Comparison of ENCODE assay signal across 1 cellular context in the genomic region with DNA sequence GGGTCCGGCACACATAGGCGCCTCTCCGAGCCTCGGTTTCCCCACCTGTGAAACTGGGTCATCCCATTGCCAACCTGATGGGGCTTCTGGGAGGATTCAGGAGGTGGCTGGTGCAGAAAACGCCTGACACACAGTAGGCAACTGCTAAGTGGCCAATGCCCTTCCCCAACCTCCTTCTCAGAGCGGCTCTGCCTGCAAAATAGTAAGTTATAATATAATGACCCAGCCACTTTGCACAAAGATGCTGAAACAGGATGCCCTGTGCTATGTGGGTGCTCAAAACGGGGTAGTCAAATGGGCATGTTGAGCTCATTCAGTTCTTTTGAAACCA.
A peak's percentile ranks its signal among the peaks of the same experiment; 100 is the strongest.
TF ChIP-seq lines count a peak whose summit lies in the region.

No MANE protein-coding gene starts in this region.

TF ChIP-seq in K562, 482 proteins besides CTCF, POLR2A, EP300 and RAD21:
- TF ChIP-seq ZC3H4 (CRISPR knock-in tag; IDR thresholded peaks at IDR 0.05; ENCODE audit: borderline replicate concordance) = peak; percentile 32; the same call in 1 of the 2 replicates
- TF ChIP-seq ID3 (CRISPR knock-in tag; IDR thresholded peaks at IDR 0.05) = no peak
- TF ChIP-seq ID3 (tag; IDR thresholded peaks at IDR 0.05) = no peak
- peak; percentile 3; the same call in 1 of the 2 replicates for TF ChIP-seq ZFX (CRISPR knock-in tag; IDR thresholded peaks at IDR 0.05)
- 0 out of 2 replicates have a peak, but pooled peaks have one; percentile 1 for TF ChIP-seq JUN (IDR thresholded peaks at IDR 0.05; ENCODE audit: borderline replicate concordance, low read depth, low read length)
- TF ChIP-seq JUN (CRISPR knock-in tag; IDR thresholded peaks at IDR 0.05; ENCODE audit: borderline replicate concordance) = no peak
- TF ChIP-seq, protein P1, sequence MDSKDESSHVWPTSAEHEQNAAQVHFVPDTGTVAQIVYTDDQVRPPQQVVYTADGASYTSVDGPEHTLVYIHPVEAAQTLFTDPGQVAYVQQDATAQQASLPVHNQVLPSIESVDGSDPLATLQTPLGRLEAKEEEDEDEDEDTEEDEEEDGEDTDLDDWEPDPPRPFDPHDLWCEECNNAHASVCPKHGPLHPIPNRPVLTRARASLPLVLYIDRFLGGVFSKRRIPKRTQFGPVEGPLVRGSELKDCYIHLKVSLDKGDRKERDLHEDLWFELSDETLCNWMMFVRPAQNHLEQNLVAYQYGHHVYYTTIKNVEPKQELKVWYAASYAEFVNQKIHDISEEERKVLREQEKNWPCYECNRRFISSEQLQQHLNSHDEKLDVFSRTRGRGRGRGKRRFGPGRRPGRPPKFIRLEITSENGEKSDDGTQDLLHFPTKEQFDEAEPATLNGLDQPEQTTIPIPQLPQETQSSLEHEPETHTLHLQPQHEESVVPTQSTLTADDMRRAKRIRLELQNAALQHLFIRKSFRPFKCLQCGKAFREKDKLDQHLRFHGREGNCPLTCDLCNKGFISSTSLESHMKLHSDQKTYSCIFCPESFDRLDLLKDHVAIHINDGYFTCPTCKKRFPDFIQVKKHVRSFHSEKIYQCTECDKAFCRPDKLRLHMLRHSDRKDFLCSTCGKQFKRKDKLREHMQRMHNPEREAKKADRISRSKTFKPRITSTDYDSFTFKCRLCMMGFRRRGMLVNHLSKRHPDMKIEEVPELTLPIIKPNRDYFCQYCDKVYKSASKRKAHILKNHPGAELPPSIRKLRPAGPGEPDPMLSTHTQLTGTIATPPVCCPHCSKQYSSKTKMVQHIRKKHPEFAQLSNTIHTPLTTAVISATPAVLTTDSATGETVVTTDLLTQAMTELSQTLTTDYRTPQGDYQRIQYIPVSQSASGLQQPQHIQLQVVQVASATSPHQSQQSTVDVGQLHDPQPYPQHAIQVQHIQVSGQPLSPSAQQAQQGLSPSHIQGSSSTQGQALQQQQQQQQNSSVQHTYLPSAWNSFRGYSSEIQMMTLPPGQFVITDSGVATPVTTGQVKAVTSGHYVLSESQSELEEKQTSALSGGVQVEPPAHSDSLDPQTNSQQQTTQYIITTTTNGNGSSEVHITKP (IDR thresholded peaks at IDR 0.05; ENCODE audit: partially characterized antibody) = peak; percentile 21
